11 cellular contexts compared by ENCODE assay signal in the genomic region with DNA sequence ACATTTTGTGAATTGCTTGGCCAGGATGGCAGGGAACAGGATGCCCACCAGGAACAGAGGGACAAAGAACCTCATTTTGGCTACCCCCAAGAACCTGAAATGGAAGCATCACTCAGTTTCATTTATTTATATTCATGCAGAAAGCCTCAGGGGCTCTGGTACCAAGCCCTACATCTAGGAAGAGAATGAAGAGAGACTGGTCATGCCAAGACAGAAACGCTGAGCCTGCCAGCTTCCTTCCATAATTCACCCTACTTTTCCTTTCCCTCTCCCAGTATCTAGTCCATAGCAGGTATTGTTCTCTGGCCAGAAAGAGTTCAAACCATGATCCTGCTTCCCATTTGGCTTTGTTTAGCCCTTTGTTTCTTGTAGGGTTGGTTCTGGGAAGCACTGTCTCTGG. TPM values are rescaled to one million over a fixed set of nuclear protein-coding genes. Genes with fewer than 3 reads are reported as not detected.
"Had no signal": no experiment of that assay in that cellular context is flagged by ENCODE, and none has a peak within 500 bp of the region (broad histone marks: within the 10 kb centered on the region; RNA-seq: fewer than 3 reads in every experiment).

A gene (minus strand): TSS at position 101 of the 400 bp plus-strand sequence. CDS start 26 bp downstream, at position 75.

- H3K4me1 ChIP-seq: HAP-1 had no signal

- DNase-seq: GM23248, GOT3, H7, H9, HCEC 1CT, HFFc6 had no signal

- H3K9me3 ChIP-seq: HAP-1 had no signal

- H3K36me3 ChIP-seq: HAP-1 had no signal

- H3K4me3 Mint-ChIP-seq: GM23338, H9, HFFc6 had no signal

- H3K4me1 Mint-ChIP-seq: GM23338, H9 had no signal

- H3K4me3 ChIP-seq: GM23248, GM23338, HAP-1 had no signal

- H3K27ac ChIP-seq: GM23248 had no signal

- H2AFZ ChIP-seq: GM23248, GM23338 had no signal

- H3K4me2 ChIP-seq: GM23338 had no signal

- H3K27ac Mint-ChIP-seq: GM23338, HFFc6 had no signal

- H3K9me3 Mint-ChIP-seq: GM23338, HFFc6 had no signal

- H3K9ac ChIP-seq: GM23248 had no signal

- ATAC-seq: GM23338, HCT116 had no signal

RNA-seq across cellular contexts. Expression of the gene that starts here (rescaled TPM):
- total RNA-seq: GM23248, GM23338, H1, H4, H7, H9, HFFc6 had no signal
- polyA plus RNA-seq: GM23248, GM23338, H1 had no signal
